Comparison of ENCODE assay signal across 1 cellular context in the genomic region with DNA sequence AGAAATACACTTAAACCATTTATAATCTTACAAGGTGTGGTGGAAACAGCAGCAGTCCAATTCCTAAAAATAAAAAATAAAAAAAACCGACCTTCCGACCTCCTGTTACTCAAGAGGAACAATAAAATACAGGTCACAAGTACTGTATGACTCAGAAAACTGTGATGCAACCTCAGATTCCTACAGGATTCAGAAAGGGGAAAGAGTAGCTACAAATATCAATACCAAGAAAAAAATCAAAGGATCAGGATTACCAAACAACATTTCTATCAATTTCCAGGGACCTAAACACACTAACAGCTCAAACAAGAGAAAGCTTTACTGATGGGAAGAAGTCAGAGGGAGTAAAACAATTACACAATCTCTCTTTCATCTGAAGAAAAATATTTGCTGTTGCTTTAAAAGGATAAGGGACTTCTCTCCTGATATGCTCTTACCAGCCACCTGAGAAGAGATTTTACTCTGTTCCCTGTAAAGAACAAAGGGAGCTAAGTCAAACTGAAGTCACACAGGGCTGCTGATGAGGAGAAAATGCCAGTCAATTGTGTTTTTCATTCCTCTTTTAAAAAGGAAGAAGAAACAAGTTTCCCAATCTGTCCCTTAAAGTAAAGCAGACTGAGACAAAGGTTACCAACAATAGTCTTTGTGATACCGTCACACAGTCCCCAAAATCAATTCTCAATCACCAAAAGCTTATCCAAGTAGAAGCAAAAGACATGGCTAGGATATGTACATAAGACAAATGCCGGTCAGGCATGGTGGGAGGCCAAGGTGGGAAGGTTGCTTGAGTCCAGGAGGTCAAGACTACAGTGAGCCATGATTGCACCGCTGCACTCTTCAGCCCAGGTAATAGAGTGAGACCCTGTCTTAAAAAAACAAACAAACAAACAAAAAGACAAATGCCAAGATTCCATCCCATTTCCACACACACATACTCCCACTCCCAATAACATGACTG.
TF ChIP-seq lines count a peak whose summit lies in the region.

No MANE protein-coding gene starts in this region.

TF ChIP-seq in HepG2, 621 proteins besides CTCF, POLR2A, EP300 and RAD21 (continued from another document and continues in another):
- TF ChIP-seq, protein P1, sequence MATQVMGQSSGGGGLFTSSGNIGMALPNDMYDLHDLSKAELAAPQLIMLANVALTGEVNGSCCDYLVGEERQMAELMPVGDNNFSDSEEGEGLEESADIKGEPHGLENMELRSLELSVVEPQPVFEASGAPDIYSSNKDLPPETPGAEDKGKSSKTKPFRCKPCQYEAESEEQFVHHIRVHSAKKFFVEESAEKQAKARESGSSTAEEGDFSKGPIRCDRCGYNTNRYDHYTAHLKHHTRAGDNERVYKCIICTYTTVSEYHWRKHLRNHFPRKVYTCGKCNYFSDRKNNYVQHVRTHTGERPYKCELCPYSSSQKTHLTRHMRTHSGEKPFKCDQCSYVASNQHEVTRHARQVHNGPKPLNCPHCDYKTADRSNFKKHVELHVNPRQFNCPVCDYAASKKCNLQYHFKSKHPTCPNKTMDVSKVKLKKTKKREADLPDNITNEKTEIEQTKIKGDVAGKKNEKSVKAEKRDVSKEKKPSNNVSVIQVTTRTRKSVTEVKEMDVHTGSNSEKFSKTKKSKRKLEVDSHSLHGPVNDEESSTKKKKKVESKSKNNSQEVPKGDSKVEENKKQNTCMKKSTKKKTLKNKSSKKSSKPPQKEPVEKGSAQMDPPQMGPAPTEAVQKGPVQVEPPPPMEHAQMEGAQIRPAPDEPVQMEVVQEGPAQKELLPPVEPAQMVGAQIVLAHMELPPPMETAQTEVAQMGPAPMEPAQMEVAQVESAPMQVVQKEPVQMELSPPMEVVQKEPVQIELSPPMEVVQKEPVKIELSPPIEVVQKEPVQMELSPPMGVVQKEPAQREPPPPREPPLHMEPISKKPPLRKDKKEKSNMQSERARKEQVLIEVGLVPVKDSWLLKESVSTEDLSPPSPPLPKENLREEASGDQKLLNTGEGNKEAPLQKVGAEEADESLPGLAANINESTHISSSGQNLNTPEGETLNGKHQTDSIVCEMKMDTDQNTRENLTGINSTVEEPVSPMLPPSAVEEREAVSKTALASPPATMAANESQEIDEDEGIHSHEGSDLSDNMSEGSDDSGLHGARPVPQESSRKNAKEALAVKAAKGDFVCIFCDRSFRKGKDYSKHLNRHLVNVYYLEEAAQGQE (IDR thresholded peaks at IDR 0.05; ENCODE audit: borderline replicate concordance in 1 of 2, low read depth in 1 of 2, low read length in 2 of 2): peak in 1 of 2 experiments; percentile 80; a peak in 2 of 4 replicates
- TF ChIP-seq NCOA1 (CRISPR knock-in tag; IDR thresholded peaks at IDR 0.05) (no peak), ZNF775 (CRISPR knock-in tag; IDR thresholded peaks at IDR 0.05; ENCODE audit: borderline replicate concordance) (peak; percentile 81; the same call in 1 of the 2 replicates), CEBPB (IDR thresholded peaks at IDR 0.05; ENCODE audit: borderline replicate concordance, low read depth, low read length) (peak; percentile 94), MED8 (CRISPR knock-in tag; IDR thresholded peaks at IDR 0.05; ENCODE audit: insufficient replicate concordance) (peak; percentile 79), SMARCE1 (IDR thresholded peaks at IDR 0.05; ENCODE audit: borderline replicate concordance) (no peak), ZFY (CRISPR knock-in tag; IDR thresholded peaks at IDR 0.05) (no peak), ZMYM2 (CRISPR knock-in tag; IDR thresholded peaks at IDR 0.05) (no peak), KAT2B (IDR thresholded peaks at IDR 0.05; ENCODE audit: borderline replicate concordance, low read depth, low read length) (peak; percentile 38; the same call in 1 of the 2 replicates), TCF7L2 (IDR thresholded peaks at IDR 0.05; ENCODE audit: low read depth, low read length) (peak; percentile 97), ZMYM4 (CRISPR knock-in tag; IDR thresholded peaks at IDR 0.05) (peak; percentile 28; the same call in 1 of the 2 replicates), ZNF546 (CRISPR knock-in tag; conservative IDR thresholded peaks at IDR 0.05) (no peak), ZBTB7B (CRISPR knock-in tag; IDR thresholded peaks at IDR 0.05) (peak; percentile 29; the same call in 1 of the 2 replicates), MIER2 (CRISPR knock-in tag; IDR thresholded peaks at IDR 0.05) (peak; percentile 49; the same call in 1 of the 2 replicates), POGZ (CRISPR knock-in tag; IDR thresholded peaks at IDR 0.05) (peak; percentile 73), GATAD2A (CRISPR knock-in tag; IDR thresholded peaks at IDR 0.05) (peak; percentile 93), ZNF570 (CRISPR knock-in tag; IDR thresholded peaks at IDR 0.05; ENCODE audit: borderline replicate concordance) (no peak), STAT5B (CRISPR knock-in tag; IDR thresholded peaks at IDR 0.05) (no peak), TEAD2 (CRISPR knock-in tag; IDR thresholded peaks at IDR 0.05) (no peak), ZNF841 (CRISPR knock-in tag; IDR thresholded peaks at IDR 0.05; ENCODE audit: borderline replicate concordance) (no peak), ZNF180 (CRISPR knock-in tag; IDR thresholded peaks at IDR 0.05; ENCODE audit: borderline replicate concordance, low read depth) (no peak), PCBP2 (optimal IDR thresholded peaks at IDR 0.05; ENCODE audit: low read depth, low read length, poor library complexity, severe bottlenecking) (no peak), ZFP1 (CRISPR knock-in tag; IDR thresholded peaks at IDR 0.05) (no peak), RFX5 (IDR thresholded peaks at IDR 0.05; ENCODE audit: low read depth, low read length) (no peak), ZBTB20 (CRISPR knock-in tag; IDR thresholded peaks at IDR 0.05; ENCODE audit: borderline replicate concordance, low read depth) (peak; percentile 56; the same call in 1 of the 2 replicates), ZNF761 (CRISPR knock-in tag; conservative IDR thresholded peaks at IDR 0.05) (no peak), PRPF4 (IDR thresholded peaks at IDR 0.05; ENCODE audit: low read depth, low read length, poor library complexity, severe bottlenecking) (no peak), TARDBP (CRISPR knock-in tag; IDR thresholded peaks at IDR 0.05) (peak; percentile 89), ISX (CRISPR knock-in tag; conservative IDR thresholded peaks at IDR 0.05) (no peak), MED13 (CRISPR knock-in tag; IDR thresholded peaks at IDR 0.05) (no peak; the same call in 1 of the 2 replicates), MIXL1 (CRISPR knock-in tag; IDR thresholded peaks at IDR 0.05) (peak; percentile 44; the same call in 1 of the 2 replicates), KDM5B (CRISPR knock-in tag; IDR thresholded peaks at IDR 0.05; ENCODE audit: borderline replicate concordance) (no peak), FOXK1 (CRISPR knock-in tag; IDR thresholded peaks at IDR 0.05; ENCODE audit: borderline replicate concordance, low read depth) (peak; percentile 86; the same call in 1 of the 2 replicates), SP4 (CRISPR knock-in tag; IDR thresholded peaks at IDR 0.05) (no peak), ZNF674 (CRISPR knock-in tag; IDR thresholded peaks at IDR 0.05; ENCODE audit: low read depth) (no peak), SOX13 (IDR thresholded peaks at IDR 0.05) (peak; percentile 86), SOX13 (CRISPR knock-in tag; conservative IDR thresholded peaks at IDR 0.05 in 1 of 2, IDR thresholded peaks at IDR 0.05 in 1 of 2) (peak in 1 of 2 experiments; percentile 94; a peak in 2 of 4 replicates), ZNF121 (CRISPR knock-in tag; IDR thresholded peaks at IDR 0.05) (no peak), PCBP1 (IDR thresholded peaks at IDR 0.05; ENCODE audit: borderline replicate concordance, low read depth, low read length) (no peak)
- TF ChIP-seq, protein P2, sequence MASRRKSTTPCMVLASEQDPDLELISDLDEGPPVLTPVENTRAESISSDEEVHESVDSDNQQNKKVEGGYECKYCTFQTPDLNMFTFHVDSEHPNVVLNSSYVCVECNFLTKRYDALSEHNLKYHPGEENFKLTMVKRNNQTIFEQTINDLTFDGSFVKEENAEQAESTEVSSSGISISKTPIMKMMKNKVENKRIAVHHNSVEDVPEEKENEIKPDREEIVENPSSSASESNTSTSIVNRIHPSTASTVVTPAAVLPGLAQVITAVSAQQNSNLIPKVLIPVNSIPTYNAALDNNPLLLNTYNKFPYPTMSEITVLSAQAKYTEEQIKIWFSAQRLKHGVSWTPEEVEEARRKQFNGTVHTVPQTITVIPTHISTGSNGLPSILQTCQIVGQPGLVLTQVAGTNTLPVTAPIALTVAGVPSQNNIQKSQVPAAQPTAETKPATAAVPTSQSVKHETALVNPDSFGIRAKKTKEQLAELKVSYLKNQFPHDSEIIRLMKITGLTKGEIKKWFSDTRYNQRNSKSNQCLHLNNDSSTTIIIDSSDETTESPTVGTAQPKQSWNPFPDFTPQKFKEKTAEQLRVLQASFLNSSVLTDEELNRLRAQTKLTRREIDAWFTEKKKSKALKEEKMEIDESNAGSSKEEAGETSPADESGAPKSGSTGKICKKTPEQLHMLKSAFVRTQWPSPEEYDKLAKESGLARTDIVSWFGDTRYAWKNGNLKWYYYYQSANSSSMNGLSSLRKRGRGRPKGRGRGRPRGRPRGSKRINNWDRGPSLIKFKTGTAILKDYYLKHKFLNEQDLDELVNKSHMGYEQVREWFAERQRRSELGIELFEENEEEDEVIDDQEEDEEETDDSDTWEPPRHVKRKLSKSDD (CRISPR knock-in tag; IDR thresholded peaks at IDR 0.05; ENCODE audit: low read depth): 0 out of 2 replicates have a peak, but pooled peaks have one; percentile 23
- TF ChIP-seq, protein P3, sequence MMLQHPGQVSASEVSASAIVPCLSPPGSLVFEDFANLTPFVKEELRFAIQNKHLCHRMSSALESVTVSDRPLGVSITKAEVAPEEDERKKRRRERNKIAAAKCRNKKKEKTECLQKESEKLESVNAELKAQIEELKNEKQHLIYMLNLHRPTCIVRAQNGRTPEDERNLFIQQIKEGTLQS (CRISPR knock-in tag; IDR thresholded peaks at IDR 0.05): peak; percentile 97
- TF ChIP-seq, protein P4, sequence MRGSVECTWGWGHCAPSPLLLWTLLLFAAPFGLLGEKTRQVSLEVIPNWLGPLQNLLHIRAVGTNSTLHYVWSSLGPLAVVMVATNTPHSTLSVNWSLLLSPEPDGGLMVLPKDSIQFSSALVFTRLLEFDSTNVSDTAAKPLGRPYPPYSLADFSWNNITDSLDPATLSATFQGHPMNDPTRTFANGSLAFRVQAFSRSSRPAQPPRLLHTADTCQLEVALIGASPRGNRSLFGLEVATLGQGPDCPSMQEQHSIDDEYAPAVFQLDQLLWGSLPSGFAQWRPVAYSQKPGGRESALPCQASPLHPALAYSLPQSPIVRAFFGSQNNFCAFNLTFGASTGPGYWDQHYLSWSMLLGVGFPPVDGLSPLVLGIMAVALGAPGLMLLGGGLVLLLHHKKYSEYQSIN (CRISPR knock-in tag; IDR thresholded peaks at IDR 0.05; ENCODE audit: borderline replicate concordance): no peak
- TF ChIP-seq, protein P5, sequence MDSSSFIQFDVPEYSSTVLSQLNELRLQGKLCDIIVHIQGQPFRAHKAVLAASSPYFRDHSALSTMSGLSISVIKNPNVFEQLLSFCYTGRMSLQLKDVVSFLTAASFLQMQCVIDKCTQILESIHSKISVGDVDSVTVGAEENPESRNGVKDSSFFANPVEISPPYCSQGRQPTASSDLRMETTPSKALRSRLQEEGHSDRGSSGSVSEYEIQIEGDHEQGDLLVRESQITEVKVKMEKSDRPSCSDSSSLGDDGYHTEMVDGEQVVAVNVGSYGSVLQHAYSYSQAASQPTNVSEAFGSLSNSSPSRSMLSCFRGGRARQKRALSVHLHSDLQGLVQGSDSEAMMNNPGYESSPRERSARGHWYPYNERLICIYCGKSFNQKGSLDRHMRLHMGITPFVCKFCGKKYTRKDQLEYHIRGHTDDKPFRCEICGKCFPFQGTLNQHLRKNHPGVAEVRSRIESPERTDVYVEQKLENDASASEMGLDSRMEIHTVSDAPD (CRISPR knock-in tag; IDR thresholded peaks at IDR 0.05): 0 out of 2 replicates have a peak, but pooled peaks have one; percentile 21
- TF ChIP-seq, protein P6, sequence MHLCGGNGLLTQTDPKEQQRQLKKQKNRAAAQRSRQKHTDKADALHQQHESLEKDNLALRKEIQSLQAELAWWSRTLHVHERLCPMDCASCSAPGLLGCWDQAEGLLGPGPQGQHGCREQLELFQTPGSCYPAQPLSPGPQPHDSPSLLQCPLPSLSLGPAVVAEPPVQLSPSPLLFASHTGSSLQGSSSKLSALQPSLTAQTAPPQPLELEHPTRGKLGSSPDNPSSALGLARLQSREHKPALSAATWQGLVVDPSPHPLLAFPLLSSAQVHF (CRISPR knock-in tag; IDR thresholded peaks at IDR 0.05): no peak
- TF ChIP-seq, protein P7, sequence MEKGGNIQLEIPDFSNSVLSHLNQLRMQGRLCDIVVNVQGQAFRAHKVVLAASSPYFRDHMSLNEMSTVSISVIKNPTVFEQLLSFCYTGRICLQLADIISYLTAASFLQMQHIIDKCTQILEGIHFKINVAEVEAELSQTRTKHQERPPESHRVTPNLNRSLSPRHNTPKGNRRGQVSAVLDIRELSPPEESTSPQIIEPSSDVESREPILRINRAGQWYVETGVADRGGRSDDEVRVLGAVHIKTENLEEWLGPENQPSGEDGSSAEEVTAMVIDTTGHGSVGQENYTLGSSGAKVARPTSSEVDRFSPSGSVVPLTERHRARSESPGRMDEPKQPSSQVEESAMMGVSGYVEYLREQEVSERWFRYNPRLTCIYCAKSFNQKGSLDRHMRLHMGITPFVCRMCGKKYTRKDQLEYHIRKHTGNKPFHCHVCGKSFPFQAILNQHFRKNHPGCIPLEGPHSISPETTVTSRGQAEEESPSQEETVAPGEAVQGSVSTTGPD (CRISPR knock-in tag; IDR thresholded peaks at IDR 0.05): peak; percentile 57
- TF ChIP-seq, protein P8, sequence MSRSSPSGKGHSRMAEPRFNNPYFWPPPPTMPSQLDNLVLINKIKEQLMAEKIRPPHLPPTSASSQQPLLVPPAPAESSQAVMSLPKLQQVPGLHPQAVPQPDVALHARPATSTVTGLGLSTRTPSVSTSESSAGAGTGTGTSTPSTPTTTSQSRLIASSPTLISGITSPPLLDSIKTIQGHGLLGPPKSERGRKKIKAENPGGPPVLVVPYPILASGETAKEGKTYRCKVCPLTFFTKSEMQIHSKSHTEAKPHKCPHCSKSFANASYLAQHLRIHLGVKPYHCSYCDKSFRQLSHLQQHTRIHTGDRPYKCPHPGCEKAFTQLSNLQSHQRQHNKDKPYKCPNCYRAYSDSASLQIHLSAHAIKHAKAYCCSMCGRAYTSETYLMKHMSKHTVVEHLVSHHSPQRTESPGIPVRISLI (CRISPR knock-in tag; IDR thresholded peaks at IDR 0.05; ENCODE audit: borderline replicate concordance): peak; percentile 97
- TF ChIP-seq, protein P9, sequence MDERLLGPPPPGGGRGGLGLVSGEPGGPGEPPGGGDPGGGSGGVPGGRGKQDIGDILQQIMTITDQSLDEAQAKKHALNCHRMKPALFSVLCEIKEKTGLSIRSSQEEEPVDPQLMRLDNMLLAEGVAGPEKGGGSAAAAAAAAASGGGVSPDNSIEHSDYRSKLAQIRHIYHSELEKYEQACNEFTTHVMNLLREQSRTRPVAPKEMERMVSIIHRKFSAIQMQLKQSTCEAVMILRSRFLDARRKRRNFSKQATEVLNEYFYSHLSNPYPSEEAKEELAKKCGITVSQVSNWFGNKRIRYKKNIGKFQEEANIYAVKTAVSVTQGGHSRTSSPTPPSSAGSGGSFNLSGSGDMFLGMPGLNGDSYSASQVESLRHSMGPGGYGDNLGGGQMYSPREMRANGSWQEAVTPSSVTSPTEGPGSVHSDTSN (CRISPR knock-in tag; IDR thresholded peaks at IDR 0.05): 0 out of 2 replicates have a peak, but pooled peaks have one; percentile 9
- TF ChIP-seq, protein P10, sequence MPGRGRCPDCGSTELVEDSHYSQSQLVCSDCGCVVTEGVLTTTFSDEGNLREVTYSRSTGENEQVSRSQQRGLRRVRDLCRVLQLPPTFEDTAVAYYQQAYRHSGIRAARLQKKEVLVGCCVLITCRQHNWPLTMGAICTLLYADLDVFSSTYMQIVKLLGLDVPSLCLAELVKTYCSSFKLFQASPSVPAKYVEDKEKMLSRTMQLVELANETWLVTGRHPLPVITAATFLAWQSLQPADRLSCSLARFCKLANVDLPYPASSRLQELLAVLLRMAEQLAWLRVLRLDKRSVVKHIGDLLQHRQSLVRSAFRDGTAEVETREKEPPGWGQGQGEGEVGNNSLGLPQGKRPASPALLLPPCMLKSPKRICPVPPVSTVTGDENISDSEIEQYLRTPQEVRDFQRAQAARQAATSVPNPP (CRISPR knock-in tag; IDR thresholded peaks at IDR 0.05): no peak
